In the genomic region with DNA sequence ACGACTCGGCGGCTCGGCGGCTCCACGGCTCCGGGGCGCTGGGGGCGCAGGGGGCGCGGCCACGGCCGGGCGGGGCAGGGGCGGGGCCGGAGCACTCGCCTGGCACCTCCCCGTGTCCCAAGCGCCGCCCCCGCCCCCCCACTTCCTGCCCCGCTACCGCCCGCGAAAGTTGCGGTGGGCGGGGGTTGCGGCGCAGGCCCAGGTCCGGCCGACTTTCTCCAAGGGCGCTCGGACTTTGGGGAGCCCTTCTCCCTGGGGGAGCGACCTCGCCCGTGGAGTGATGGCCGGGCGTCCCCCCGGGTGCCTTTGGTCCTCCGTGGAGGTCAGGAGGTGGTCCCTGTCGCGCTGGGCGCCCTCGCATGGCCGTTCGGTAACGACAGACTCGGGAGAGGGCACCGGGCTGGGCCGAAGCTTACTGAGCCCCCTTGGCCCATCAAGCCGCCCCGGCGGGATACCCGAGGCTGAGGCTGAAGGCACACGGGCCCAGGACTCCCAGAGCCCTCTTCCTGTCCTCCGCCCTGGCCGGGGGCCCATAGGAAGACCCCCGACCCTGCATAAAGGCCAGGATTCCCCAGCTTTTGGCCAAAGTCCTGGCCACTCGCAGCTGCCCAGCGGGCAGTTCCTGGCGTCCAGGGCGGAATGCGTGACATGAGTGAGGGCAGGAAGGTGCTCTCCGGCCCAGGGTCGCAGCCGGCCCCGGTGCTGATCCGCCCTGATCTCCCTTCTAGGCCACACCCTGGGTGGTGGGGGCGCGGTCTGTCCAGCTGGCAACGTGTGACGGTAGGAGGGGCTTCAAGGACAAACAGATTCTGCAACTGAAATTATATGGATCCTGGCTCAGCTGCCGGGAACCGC, we compare ENCODE assay signal across 8 cellular contexts. TPM values are rescaled to one million over a fixed set of nuclear protein-coding genes. Genes with fewer than 3 reads are reported as not detected.
DNase-seq lines count a peak whose midpoint lies in the region; ATAC-seq and TF ChIP-seq lines count a peak whose summit lies in the region.

No MANE protein-coding gene starts in this region.

- H3K4me2 ChIP-seq in neural progenitor cell, result peak overlapping the region; percentile 86

- H3K4me1 Mint-ChIP-seq in activated T-helper 17 cell treated with anti-CD3 and anti-CD28 coated beads, Interleukin-2, amount 50 U/mL, for 72 hours, result no peaks in the 10 kb centered on the region
- peaks cover 34% of the 10 kb centered on the region for H3K4me1 Mint-ChIP-seq in neural progenitor cell

- no peaks in the 10 kb centered on the region for H3K27me3 ChIP-seq in neural progenitor cell
- H3K27me3 ChIP-seq in subcutaneous abdominal adipose tissue (ENCODE audit: control insufficient read depth in 5 of 5, insufficient read depth in 4 of 5, low read length in 5 of 5), result peaks cover 0 to 8% (median 3%) of the 10 kb centered on the region in 5 donors

- H3K27ac Mint-ChIP-seq in activated T-helper 17 cell treated with anti-CD3 and anti-CD28 coated beads, Interleukin-2, amount 50 U/mL, for 72 hours, result no peak overlapping the region
- H3K27ac Mint-ChIP-seq in neural progenitor cell, result no peak overlapping the region

- H3K4me1 ChIP-seq in neural progenitor cell (peaks cover 20% of the 10 kb centered on the region), subcutaneous abdominal adipose tissue (ENCODE audit: control insufficient read depth in 5 of 5, insufficient read depth in 5 of 5, low read length in 5 of 5) (peaks cover 0 to 40% (median 27%) of the 10 kb centered on the region in 5 donors)

- no peak overlapping the region for H3K27ac ChIP-seq in neural progenitor cell
- peak overlapping the region; percentile 62 for H3K27ac ChIP-seq in subcutaneous abdominal adipose tissue (ENCODE audit: low read depth, low read length)

- peak; percentile 39 for ATAC-seq in GM21576 (IDR thresholded peaks at IDR 0.05; ENCODE audit: unreplicated experiment)
- ATAC-seq in activated T-helper 17 cell treated with anti-CD3 and anti-CD28 coated beads, Interleukin-2, amount 50 U/mL, for 72 hours (replicated peaks), result peak; percentile 78

- TF ChIP-seq CTCF in fibroblast of pulmonary artery (IDR thresholded peaks at IDR 0.05; ENCODE audit: low read length, missing control alignments), result peak; percentile 38
- peak; percentile 53 for TF ChIP-seq CTCF in neural progenitor cell (IDR thresholded peaks at IDR 0.05)

- peak overlapping the region; percentile 51 for H3K4me3 Mint-ChIP-seq in activated T-helper 17 cell treated with anti-CD3 and anti-CD28 coated beads, Interleukin-2, amount 50 U/mL, for 72 hours
- peak overlapping the region; percentile 86 for H3K4me3 Mint-ChIP-seq in neural progenitor cell

- H3K9me3 ChIP-seq in neural progenitor cell (ENCODE audit: low read depth) (no peaks in the 10 kb centered on the region), subcutaneous abdominal adipose tissue (ENCODE audit: control insufficient read depth in 5 of 5, low read length in 5 of 5) (no peaks in the 10 kb centered on the region)

- H3K36me3 ChIP-seq in neural progenitor cell, result no peaks in the 10 kb centered on the region
- H3K36me3 ChIP-seq in subcutaneous abdominal adipose tissue (ENCODE audit: control insufficient read depth in 5 of 5, insufficient read depth in 5 of 5, low read length in 5 of 5), result no peaks in the 10 kb centered on the region

- H3K9ac ChIP-seq in neural progenitor cell (peak overlapping the region; percentile 28), subcutaneous abdominal adipose tissue (ENCODE audit: low read length in 5 of 5) (peak overlapping the region in 4 of 5 donors; percentile 77 to 85 (median 78))

- no peaks in the 10 kb centered on the region for H3K27me3 Mint-ChIP-seq in activated T-helper 17 cell treated with anti-CD3 and anti-CD28 coated beads, Interleukin-2, amount 50 U/mL, for 72 hours
- H3K27me3 Mint-ChIP-seq in neural progenitor cell (ENCODE audit: insufficient read depth, low read depth), result no peaks in the 10 kb centered on the region

- H3K36me3 Mint-ChIP-seq in activated T-helper 17 cell treated with anti-CD3 and anti-CD28 coated beads, Interleukin-2, amount 50 U/mL, for 72 hours (ENCODE audit: low read depth), result no peaks in the 10 kb centered on the region
- no peaks in the 10 kb centered on the region for H3K36me3 Mint-ChIP-seq in neural progenitor cell

- H3K79me2 ChIP-seq in neural progenitor cell (ENCODE audit: low read depth), result peaks cover 43% of the 10 kb centered on the region

- H4K20me1 ChIP-seq in neural progenitor cell (ENCODE audit: low read depth), result peaks cover 34% of the 10 kb centered on the region

- in situ Hi-C loops in KBM-7 (cut with MboI; ENCODE audit: low pct_unique_long_range_greater_than_20kb, low sequenced_read_pairs), result loop anchor here (10.0 to 25.0 kb wide), 2 partner anchors 218 to 456 kb away; partner anchors contain the start of gene ADAMTSL2

- H3K9me3 Mint-ChIP-seq in activated T-helper 17 cell treated with anti-CD3 and anti-CD28 coated beads, Interleukin-2, amount 50 U/mL, for 72 hours, result no peaks in the 10 kb centered on the region
- H3K9me3 Mint-ChIP-seq in neural progenitor cell, result no peaks in the 10 kb centered on the region

- H3K4me3 ChIP-seq in fibroblast of pulmonary artery (replicated peaks; ENCODE audit: low read depth, low read length) (peak overlapping the region; percentile 76), neural progenitor cell (peak overlapping the region; percentile 87), subcutaneous abdominal adipose tissue (ENCODE audit: low read depth in 1 of 5, low read length in 5 of 5) (peak overlapping the region in 4 of 5 donors; percentile 75 to 87 (median 80))

- peaks cover 21% of the 10 kb centered on the region for H3F3A ChIP-seq in neural progenitor cell (ENCODE audit: low read depth)

- peak; percentile 93 for DNase-seq in D341Med (ENCODE audit: low spot score)
- DNase-seq in KBM-7, result peak; percentile 61
- DNase-seq in RKO (ENCODE audit: low spot score), result peak; percentile 95
- DNase-seq in fibroblast of pulmonary artery (ENCODE audit: low read depth), result peak; percentile 83
- peak; percentile 87 for DNase-seq in neural progenitor cell (ENCODE audit: low spot score)

- H2AFZ ChIP-seq in neural progenitor cell (replicated peaks), result peak overlapping the region; percentile 67

RNA-seq across cellular contexts. Expression of gene VAV2, which starts 0.9 kb away (rescaled TPM):
- total RNA-seq in activated T-helper 17 cell treated with anti-CD3 and anti-CD28 coated beads, Interleukin-2, amount 50 U/mL, for 72 hours, result 1 to 10 TPM; 7.0 to 7.3 TPM
- total RNA-seq in neural progenitor cell (ENCODE audit: low replicate concordance), result 12.9 and 19.0 TPM in 2 replicates

RNA-seq across cellular contexts. Expression of gene BRD3OS, which starts 32.3 kb away (rescaled TPM):
- total RNA-seq in activated T-helper 17 cell treated with anti-CD3 and anti-CD28 coated beads, Interleukin-2, amount 50 U/mL, for 72 hours, result 10 to 100 TPM in 1 of 2 donors, 1 to 10 TPM in 1; 8.5 to 12.5 TPM
- 19.0 and 28.3 TPM in 2 replicates for total RNA-seq in neural progenitor cell (ENCODE audit: low replicate concordance)
